In the genomic region with DNA sequence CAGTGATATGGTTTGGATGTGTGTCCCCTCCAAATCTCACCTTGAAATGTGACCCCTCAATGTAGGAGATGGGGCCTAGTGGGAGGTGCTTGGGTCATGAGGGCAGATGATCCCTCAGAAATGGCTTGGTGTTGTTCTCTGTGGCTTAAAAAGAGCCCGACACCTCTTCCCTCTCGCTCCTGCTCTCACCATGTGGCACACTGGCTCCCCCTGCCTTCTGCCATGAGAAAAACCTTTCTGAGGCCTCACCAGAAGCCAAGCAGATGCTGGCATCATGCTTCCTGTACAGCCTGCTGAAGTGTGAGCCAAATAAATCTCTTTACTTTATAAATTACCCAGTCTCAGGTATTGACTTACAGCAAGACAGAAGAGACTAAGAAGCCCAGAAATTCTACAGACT, we compare ENCODE assay signal across 1 cellular context.
TF ChIP-seq lines count a peak whose summit lies in the region.

No MANE protein-coding gene starts in this region.

TF ChIP-seq in H1, 55 proteins besides CTCF, POLR2A, EP300 and RAD21 (continued from another document):
- no peak for TF ChIP-seq ZNF274 (IDR thresholded peaks at IDR 0.05; ENCODE audit: borderline replicate concordance, extremely low read depth, low read length)
